Comparison of ENCODE assay signal across 1 cellular context in the genomic region with DNA sequence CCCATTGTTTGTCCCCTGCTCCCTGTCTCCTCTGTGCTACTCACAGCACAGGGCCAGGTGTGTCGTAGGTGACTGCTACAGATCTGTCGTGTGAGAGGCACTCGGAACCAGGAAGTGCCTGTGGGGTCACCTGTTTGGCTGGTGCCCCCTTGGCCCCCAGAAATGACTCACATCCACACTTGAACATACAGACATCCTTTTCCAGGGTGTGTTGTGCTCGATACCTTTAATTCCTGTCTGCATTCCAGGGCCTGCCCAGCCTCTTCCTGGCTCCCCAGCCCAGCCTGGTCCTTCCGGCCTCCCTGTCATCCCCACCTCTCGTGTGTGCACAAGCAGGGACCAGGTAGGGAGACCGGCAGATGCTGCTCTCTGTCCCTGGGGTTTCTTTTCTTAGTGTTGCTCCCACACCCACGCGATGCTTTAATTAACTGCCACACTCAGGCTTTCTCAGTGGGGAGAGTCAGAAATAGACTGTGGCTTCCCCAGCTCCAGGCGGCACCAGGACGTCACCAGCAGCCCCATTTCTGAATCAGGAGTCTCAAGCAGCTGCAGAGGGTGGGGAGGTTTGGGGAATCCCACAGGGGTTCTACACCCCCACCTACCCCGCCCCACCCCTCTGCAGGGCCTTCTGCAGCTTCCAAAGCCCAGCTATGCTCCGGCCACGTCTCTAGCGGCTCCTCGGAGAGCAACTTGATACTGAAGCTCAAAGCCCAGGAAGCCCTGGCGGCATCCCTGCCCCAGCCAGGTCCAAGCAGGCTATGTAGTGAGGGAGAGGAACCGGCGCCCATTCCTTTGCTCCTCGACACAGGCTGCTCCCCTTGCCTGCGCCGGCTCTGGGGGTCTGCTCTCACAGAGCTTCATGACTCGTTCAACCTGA.
TF ChIP-seq lines count a peak whose summit lies in the region.

No MANE protein-coding gene starts in this region.

TF ChIP-seq in GM12878, 131 proteins besides CTCF, POLR2A, EP300 and RAD21 (continued from another document):
- TF ChIP-seq BCLAF1 (IDR thresholded peaks at IDR 0.05) (no peak), MTA2 (IDR thresholded peaks at IDR 0.05; ENCODE audit: low read depth) (peak; percentile 64), IKZF2 (IDR thresholded peaks at IDR 0.05) (peak; percentile 51 to 58; a peak in 2 of 4 replicates), MEF2B (IDR thresholded peaks at IDR 0.05; ENCODE audit: partially characterized antibody, poor library complexity, severe bottlenecking) (peak; percentile 89), ZBED1 (IDR thresholded peaks at IDR 0.05; ENCODE audit: borderline replicate concordance) (no peak), ZBTB4 (CRISPR knock-in tag; IDR thresholded peaks at IDR 0.05) (no peak), CREM (IDR thresholded peaks at IDR 0.05; ENCODE audit: low read depth) (0 out of 2 replicates have a peak, but pooled peaks have one; percentile 9), E4F1 (IDR thresholded peaks at IDR 0.05; ENCODE audit: borderline replicate concordance, partially characterized antibody) (peak; percentile 12), STAT1 (conservative IDR thresholded peaks at IDR 0.05) (no peak), POLR2AphosphoS5 (IDR thresholded peaks at IDR 0.05; ENCODE audit: low read length) (no peak), CBX3 (IDR thresholded peaks at IDR 0.05; ENCODE audit: borderline replicate concordance, low read depth) (no peak), RUNX3 (IDR thresholded peaks at IDR 0.05; ENCODE audit: low read length) (peak; percentile 38), TCF12 (IDR thresholded peaks at IDR 0.05; ENCODE audit: low read depth, low read length) (peak; percentile 82), NKRF (conservative IDR thresholded peaks at IDR 0.05) (no peak), PAX5 (IDR thresholded peaks at IDR 0.05; ENCODE audit: borderline replicate concordance, low read depth, low read length) (peak; percentile 60; the same call in 1 of the 2 replicates), RAD51 (IDR thresholded peaks at IDR 0.05) (no peak), IKZF1 (conservative IDR thresholded peaks at IDR 0.05) (peak; percentile 74), ATF7 (IDR thresholded peaks at IDR 0.05; ENCODE audit: low read depth) (peak; percentile 38; the same call in 1 of the 2 replicates), BCL11A (IDR thresholded peaks at IDR 0.05; ENCODE audit: low read depth, low read length) (peak; percentile 85), DPF2 (IDR thresholded peaks at IDR 0.05) (peak; percentile 25; the same call in 1 of the 2 replicates), RFX5 (IDR thresholded peaks at IDR 0.05; ENCODE audit: low read depth, low read length) (no peak)
- TF ChIP-seq, protein P1, sequence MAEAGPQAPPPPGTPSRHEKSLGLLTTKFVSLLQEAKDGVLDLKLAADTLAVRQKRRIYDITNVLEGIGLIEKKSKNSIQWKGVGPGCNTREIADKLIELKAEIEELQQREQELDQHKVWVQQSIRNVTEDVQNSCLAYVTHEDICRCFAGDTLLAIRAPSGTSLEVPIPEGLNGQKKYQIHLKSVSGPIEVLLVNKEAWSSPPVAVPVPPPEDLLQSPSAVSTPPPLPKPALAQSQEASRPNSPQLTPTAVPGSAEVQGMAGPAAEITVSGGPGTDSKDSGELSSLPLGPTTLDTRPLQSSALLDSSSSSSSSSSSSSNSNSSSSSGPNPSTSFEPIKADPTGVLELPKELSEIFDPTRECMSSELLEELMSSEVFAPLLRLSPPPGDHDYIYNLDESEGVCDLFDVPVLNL (IDR thresholded peaks at IDR 0.05; ENCODE audit: low read depth, low read length): no peak
